ENCODE assay signal across 1 cellular context in the genomic region with DNA sequence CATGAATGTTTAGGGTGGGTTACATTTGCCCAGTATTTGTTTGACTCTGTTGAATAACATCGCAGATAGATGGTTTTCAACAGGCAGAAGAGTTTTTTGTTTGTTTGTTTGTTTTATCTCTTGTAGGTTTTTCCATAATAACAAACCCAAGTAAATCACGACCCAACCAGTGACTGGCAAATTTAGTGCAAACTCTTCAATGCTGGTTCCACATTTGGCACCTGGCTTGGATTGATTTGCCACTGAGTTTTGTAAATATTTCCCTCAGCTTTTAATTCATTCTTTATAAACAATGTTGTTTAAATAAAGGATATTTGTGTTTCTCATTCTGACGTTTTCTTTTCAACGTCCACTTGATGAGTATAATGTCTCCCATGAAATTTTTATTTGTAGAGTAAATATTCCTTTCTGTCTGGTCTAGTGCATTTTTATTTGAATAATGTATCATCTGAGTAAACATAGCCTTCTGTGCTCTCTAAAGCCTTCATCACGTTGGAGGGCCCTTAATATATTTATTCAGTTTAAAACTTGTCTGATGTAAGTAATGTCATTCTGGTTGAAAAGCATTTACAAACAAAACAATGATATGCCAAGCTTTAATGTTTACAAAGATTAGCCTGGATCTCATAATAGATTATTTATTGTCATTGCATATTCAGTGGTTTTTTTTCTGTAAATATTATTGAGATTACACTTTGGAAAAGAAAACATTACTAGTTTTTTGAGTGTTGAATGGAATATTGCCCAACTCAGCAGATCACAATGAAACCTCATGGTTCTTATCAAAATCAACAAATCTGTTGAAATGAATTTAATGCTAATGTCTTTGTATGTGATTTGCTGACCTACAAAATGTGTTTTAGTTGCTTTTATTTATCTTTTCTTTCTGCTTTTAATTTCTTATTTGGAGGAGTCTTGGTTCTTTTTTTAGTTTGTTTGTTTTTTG.
TF ChIP-seq lines count a peak whose summit lies in the region.

No MANE protein-coding gene starts in this region.

TF ChIP-seq in HepG2, 621 proteins besides CTCF, POLR2A, EP300 and RAD21 (continued from another document and continues in another):
- TF ChIP-seq, protein P1, sequence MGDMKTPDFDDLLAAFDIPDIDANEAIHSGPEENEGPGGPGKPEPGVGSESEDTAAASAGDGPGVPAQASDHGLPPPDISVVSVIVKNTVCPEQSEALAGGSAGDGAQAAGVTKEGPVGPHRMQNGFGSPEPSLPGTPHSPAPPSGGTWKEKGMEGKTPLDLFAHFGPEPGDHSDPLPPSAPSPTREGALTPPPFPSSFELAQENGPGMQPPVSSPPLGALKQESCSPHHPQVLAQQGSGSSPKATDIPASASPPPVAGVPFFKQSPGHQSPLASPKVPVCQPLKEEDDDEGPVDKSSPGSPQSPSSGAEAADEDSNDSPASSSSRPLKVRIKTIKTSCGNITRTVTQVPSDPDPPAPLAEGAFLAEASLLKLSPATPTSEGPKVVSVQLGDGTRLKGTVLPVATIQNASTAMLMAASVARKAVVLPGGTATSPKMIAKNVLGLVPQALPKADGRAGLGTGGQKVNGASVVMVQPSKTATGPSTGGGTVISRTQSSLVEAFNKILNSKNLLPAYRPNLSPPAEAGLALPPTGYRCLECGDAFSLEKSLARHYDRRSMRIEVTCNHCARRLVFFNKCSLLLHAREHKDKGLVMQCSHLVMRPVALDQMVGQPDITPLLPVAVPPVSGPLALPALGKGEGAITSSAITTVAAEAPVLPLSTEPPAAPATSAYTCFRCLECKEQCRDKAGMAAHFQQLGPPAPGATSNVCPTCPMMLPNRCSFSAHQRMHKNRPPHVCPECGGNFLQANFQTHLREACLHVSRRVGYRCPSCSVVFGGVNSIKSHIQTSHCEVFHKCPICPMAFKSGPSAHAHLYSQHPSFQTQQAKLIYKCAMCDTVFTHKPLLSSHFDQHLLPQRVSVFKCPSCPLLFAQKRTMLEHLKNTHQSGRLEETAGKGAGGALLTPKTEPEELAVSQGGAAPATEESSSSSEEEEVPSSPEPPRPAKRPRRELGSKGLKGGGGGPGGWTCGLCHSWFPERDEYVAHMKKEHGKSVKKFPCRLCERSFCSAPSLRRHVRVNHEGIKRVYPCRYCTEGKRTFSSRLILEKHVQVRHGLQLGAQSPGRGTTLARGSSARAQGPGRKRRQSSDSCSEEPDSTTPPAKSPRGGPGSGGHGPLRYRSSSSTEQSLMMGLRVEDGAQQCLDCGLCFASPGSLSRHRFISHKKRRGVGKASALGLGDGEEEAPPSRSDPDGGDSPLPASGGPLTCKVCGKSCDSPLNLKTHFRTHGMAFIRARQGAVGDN (CRISPR knock-in tag; IDR thresholded peaks at IDR 0.05): no peak
- no peak for TF ChIP-seq ZNF703 (CRISPR knock-in tag; IDR thresholded peaks at IDR 0.05; ENCODE audit: borderline replicate concordance)
- TF ChIP-seq ZNF589 (CRISPR knock-in tag; conservative IDR thresholded peaks at IDR 0.05): no peak
- TF ChIP-seq SMAD1 (CRISPR knock-in tag; IDR thresholded peaks at IDR 0.05; ENCODE audit: borderline replicate concordance, low read depth): no peak
- no peak for TF ChIP-seq HNRNPLL (IDR thresholded peaks at IDR 0.05; ENCODE audit: low read depth, low read length, poor library complexity, severe bottlenecking)
- no peak for TF ChIP-seq ZNF142 (CRISPR knock-in tag; IDR thresholded peaks at IDR 0.05)
- TF ChIP-seq U2AF2 (IDR thresholded peaks at IDR 0.05; ENCODE audit: low read depth, low read length): no peak
- TF ChIP-seq RFX3 (CRISPR knock-in tag; IDR thresholded peaks at IDR 0.05): no peak
- TF ChIP-seq RFXANK (CRISPR knock-in tag; IDR thresholded peaks at IDR 0.05): no peak
- no peak for TF ChIP-seq NCOA5 (CRISPR knock-in tag; IDR thresholded peaks at IDR 0.05)
- no peak for TF ChIP-seq ZNF672 (CRISPR knock-in tag; IDR thresholded peaks at IDR 0.05)
- TF ChIP-seq SCMH1 (CRISPR knock-in tag; IDR thresholded peaks at IDR 0.05; ENCODE audit: borderline replicate concordance): no peak
- TF ChIP-seq, protein P2, sequence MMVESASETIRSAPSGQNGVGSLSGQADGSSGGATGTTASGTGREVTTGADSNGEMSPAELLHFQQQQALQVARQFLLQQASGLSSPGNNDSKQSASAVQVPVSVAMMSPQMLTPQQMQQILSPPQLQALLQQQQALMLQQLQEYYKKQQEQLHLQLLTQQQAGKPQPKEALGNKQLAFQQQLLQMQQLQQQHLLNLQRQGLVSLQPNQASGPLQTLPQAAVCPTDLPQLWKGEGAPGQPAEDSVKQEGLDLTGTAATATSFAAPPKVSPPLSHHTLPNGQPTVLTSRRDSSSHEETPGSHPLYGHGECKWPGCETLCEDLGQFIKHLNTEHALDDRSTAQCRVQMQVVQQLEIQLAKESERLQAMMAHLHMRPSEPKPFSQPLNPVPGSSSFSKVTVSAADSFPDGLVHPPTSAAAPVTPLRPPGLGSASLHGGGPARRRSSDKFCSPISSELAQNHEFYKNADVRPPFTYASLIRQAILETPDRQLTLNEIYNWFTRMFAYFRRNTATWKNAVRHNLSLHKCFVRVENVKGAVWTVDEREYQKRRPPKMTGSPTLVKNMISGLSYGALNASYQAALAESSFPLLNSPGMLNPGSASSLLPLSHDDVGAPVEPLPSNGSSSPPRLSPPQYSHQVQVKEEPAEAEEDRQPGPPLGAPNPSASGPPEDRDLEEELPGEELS (CRISPR knock-in tag; IDR thresholded peaks at IDR 0.05): peak; percentile 59
- TF ChIP-seq PPARG (CRISPR knock-in tag; conservative IDR thresholded peaks at IDR 0.05): 0 out of 2 replicates have a peak, but pooled peaks have one; percentile 3
- TF ChIP-seq HNRNPH1 (optimal IDR thresholded peaks at IDR 0.05; ENCODE audit: low read depth, low read length): no peak
- TF ChIP-seq, protein P3, sequence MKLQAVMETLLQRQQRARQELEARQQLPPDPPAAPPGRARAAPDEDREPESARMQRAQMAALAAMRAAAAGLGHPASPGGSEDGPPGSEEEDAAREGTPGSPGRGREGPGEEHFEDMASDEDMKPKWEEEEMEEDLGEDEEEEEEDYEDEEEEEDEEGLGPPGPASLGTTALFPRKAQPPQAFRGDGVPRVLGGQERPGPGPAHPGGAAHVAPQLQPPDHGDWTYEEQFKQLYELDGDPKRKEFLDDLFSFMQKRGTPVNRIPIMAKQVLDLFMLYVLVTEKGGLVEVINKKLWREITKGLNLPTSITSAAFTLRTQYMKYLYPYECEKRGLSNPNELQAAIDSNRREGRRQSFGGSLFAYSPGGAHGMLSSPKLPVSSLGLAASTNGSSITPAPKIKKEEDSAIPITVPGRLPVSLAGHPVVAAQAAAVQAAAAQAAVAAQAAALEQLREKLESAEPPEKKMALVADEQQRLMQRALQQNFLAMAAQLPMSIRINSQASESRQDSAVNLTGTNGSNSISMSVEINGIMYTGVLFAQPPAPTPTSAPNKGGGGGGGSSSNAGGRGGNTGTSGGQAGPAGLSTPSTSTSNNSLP (IDR thresholded peaks at IDR 0.05; ENCODE audit: low read depth, low read length): peak; percentile 87
- TF ChIP-seq ZNF367 (CRISPR knock-in tag; IDR thresholded peaks at IDR 0.05; ENCODE audit: borderline replicate concordance): no peak
- TF ChIP-seq MEIS1 (CRISPR knock-in tag; IDR thresholded peaks at IDR 0.05; ENCODE audit: borderline replicate concordance): no peak
- TF ChIP-seq ZNF30 (CRISPR knock-in tag; IDR thresholded peaks at IDR 0.05): no peak
- no peak for TF ChIP-seq TAF15 (IDR thresholded peaks at IDR 0.05; ENCODE audit: low read depth, low read length, poor library complexity, severe bottlenecking)
- peak; percentile 61; the same call in 1 of the 2 replicates for TF ChIP-seq NCOA2 (CRISPR knock-in tag; IDR thresholded peaks at IDR 0.05)
- TF ChIP-seq ZNF83 (CRISPR knock-in tag; IDR thresholded peaks at IDR 0.05; ENCODE audit: borderline replicate concordance): no peak
- no peak for TF ChIP-seq ZFP36 (IDR thresholded peaks at IDR 0.05; ENCODE audit: borderline replicate concordance, low read depth, low read length, partially characterized antibody)
- TF ChIP-seq ZNF841 (CRISPR knock-in tag; IDR thresholded peaks at IDR 0.05; ENCODE audit: borderline replicate concordance): no peak
- TF ChIP-seq HOXD1 (CRISPR knock-in tag; IDR thresholded peaks at IDR 0.05): no peak
- no peak for TF ChIP-seq HNF4G (IDR thresholded peaks at IDR 0.05; ENCODE audit: borderline replicate concordance, low read depth, low read length)
- no peak for TF ChIP-seq HNF4G (CRISPR knock-in tag; IDR thresholded peaks at IDR 0.05; ENCODE audit: borderline replicate concordance, low read depth)
- no peak for TF ChIP-seq ZNF160 (CRISPR knock-in tag; IDR thresholded peaks at IDR 0.05)
- TF ChIP-seq HNF1A (IDR thresholded peaks at IDR 0.05; ENCODE audit: low read depth): no peak
- no peak for TF ChIP-seq HNF1A (CRISPR knock-in tag; IDR thresholded peaks at IDR 0.05; ENCODE audit: borderline replicate concordance)
- peak; percentile 74 for TF ChIP-seq RARA (CRISPR knock-in tag; IDR thresholded peaks at IDR 0.05)
- TF ChIP-seq CEBPG (CRISPR knock-in tag; IDR thresholded peaks at IDR 0.05): peak; percentile 75
- peak; percentile 9; the same call in 1 of the 2 replicates for TF ChIP-seq RXRB (CRISPR knock-in tag; IDR thresholded peaks at IDR 0.05; ENCODE audit: borderline replicate concordance)
- TF ChIP-seq RARG (CRISPR knock-in tag; IDR thresholded peaks at IDR 0.05; ENCODE audit: low read depth): no peak
- no peak for TF ChIP-seq ZNF670 (CRISPR knock-in tag; IDR thresholded peaks at IDR 0.05; ENCODE audit: borderline replicate concordance)
- no peak for TF ChIP-seq MEF2D (CRISPR knock-in tag; IDR thresholded peaks at IDR 0.05)
- TF ChIP-seq, protein P4, sequence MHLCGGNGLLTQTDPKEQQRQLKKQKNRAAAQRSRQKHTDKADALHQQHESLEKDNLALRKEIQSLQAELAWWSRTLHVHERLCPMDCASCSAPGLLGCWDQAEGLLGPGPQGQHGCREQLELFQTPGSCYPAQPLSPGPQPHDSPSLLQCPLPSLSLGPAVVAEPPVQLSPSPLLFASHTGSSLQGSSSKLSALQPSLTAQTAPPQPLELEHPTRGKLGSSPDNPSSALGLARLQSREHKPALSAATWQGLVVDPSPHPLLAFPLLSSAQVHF (CRISPR knock-in tag; IDR thresholded peaks at IDR 0.05): no peak
